19 cellular contexts compared by ENCODE assay signal in genomic region chr10:61047011-61047410, GRCh38.
"Had no signal": no experiment of that assay in that cellular context is flagged by ENCODE, and none has a peak within 500 bp of the region (broad histone marks: within the 10 kb centered on the region; RNA-seq: fewer than 3 reads in every experiment).

No MANE protein-coding gene starts in this region.

- H3K4me1 ChIP-seq: adrenal gland, breast epithelium, colonic mucosa, foreskin keratinocyte, lower lobe of right lung, prostate gland, vagina had no signal

- DNase-seq: activated CD4-positive, CD25-positive, alpha-beta regulatory T cell treated with anti-CD3 and anti-CD28 coated beads, Interleukin-2, amount 50 U/mL, for 72 hours; activated naive CD4-positive, alpha-beta T cell; activated T-cell treated with anti-CD3 and anti-CD28 coated beads, Interleukin-2, amount 50 U/mL, for 1 hour; adrenal gland; colonic mucosa; dorsolateral prefrontal cortex; effector memory CD8-positive, alpha-beta T cell; foreskin keratinocyte; kidney; lower lobe of right lung; naive thymus-derived CD4-positive, alpha-beta T cell; stimulated activated CD4-positive, alpha-beta T cell treated with anti-CD3 and anti-CD28 coated beads, Interleukin-4, amount 100 ng/mL, for 24 hours; stimulated activated naive CD4-positive, alpha-beta T cell treated with Interleukin-2 at 50 U/mL for 16 hours; WERI-Rb-1 had no signal

- H3K27ac ChIP-seq: adrenal gland, breast epithelium, colonic mucosa, foreskin keratinocyte, lower lobe of right lung, prostate gland, thoracic aorta, vagina, WERI-Rb-1 had no signal

- H3K9me3 ChIP-seq: adrenal gland, breast epithelium, colonic mucosa, lower lobe of right lung, prostate gland, thoracic aorta, vagina had no signal

- H3K36me3 ChIP-seq: adrenal gland, breast epithelium, colonic mucosa, lower lobe of right lung, prostate gland, thoracic aorta, vagina, WERI-Rb-1 had no signal

- H3K4me3 ChIP-seq: adrenal gland, breast epithelium, colonic mucosa, dorsolateral prefrontal cortex, lower lobe of right lung, prostate gland, thoracic aorta, vagina had no signal

- ATAC-seq: effector memory CD8-positive, alpha-beta T cell; foreskin keratinocyte; left lobe of liver; lower lobe of right lung; naive thymus-derived CD4-positive, alpha-beta T cell had no signal

- H3K27me3 ChIP-seq: adrenal gland, breast epithelium, colonic mucosa, dorsolateral prefrontal cortex, foreskin keratinocyte, vagina had no signal
